10 cellular contexts compared by ENCODE assay signal in the genomic region with DNA sequence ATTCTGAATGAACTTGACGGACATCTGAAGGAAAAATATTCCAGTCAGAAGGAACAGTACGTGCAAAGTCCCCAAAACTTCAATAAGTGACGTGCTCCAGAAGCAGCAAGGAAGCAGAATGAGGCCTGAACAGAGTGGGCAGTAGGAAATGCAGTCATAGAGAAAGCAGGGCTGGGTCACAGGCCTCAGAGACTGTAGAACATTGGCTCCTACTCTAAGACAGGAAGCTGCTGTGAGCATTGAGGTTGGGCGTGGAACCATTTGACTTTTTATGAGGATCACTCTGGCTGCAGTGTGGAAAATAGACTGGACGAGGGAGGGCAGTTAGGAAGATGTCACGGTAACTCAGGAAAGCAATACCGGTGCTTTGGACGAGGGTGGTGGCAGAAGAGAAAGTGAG.
DNase-seq lines count a peak whose midpoint lies in the region; ATAC-seq, FAIRE-seq and TF ChIP-seq lines count a peak whose summit lies in the region.
"Had no signal": no experiment of that assay in that cellular context is flagged by ENCODE, and none has a peak within 500 bp of the region (broad histone marks: within the 10 kb centered on the region; RNA-seq: fewer than 3 reads in every experiment).

No MANE protein-coding gene starts in this region.

- DNase-seq in GM12892 (ENCODE audit: insufficient read length) (no peak), SHP77 treated with DMSO at 0.1 percent for 48 hours (lab: John Stamatoyannopoulos, UW) (no peak), glutamatergic neuron (no peak), NCI-H187 (lab: John Stamatoyannopoulos, UW) (no peak), dorsolateral prefrontal cortex (no peak)
- DNase-seq in activated T-cell treated with anti-CD3 and anti-CD28 coated beads, Interleukin-2, amount 50 U/mL, for 72 hours: peak; percentile 56 to 67
- DNase-seq: DMS153, erythroblast had no signal

- no peak overlapping the region for H3K4me3 Mint-ChIP-seq in activated T-cell treated with anti-CD3 and anti-CD28 coated beads, Interleukin-2, amount 50 U/mL, for 72 hours
- no peak overlapping the region for H3K4me3 Mint-ChIP-seq in glutamatergic neuron (ENCODE audit: unreplicated experiment)

- no peaks in the 10 kb centered on the region for H3K4me1 Mint-ChIP-seq in activated T-cell treated with anti-CD3 and anti-CD28 coated beads, Interleukin-2, amount 50 U/mL, for 72 hours (ENCODE audit: low read depth)
- no peaks in the 10 kb centered on the region for H3K4me1 Mint-ChIP-seq in glutamatergic neuron (ENCODE audit: low read depth, unreplicated experiment)

- no peak overlapping the region for H3K4me3 ChIP-seq in skin epidermis
- H3K4me3 ChIP-seq in dorsolateral prefrontal cortex: no peak overlapping the region

- H3K27me3 Mint-ChIP-seq in activated T-cell treated with anti-CD3 and anti-CD28 coated beads, Interleukin-2, amount 50 U/mL, for 72 hours (ENCODE audit: low read depth): no peaks in the 10 kb centered on the region
- H3K27me3 Mint-ChIP-seq in glutamatergic neuron (ENCODE audit: unreplicated experiment): no peaks in the 10 kb centered on the region

- peak; percentile 60 for FAIRE-seq in GM12892 (lab: Jason Lieb, UNC)

- no peaks in the 10 kb centered on the region for H3K9me3 Mint-ChIP-seq in activated T-cell treated with anti-CD3 and anti-CD28 coated beads, Interleukin-2, amount 50 U/mL, for 72 hours
- no peaks in the 10 kb centered on the region for H3K9me3 Mint-ChIP-seq in glutamatergic neuron (ENCODE audit: unreplicated experiment)

- peaks cover 0 to 2% (median 0%) of the 10 kb centered on the region in 45 donors for H3K27me3 ChIP-seq in dorsolateral prefrontal cortex

- H3K27ac Mint-ChIP-seq in activated T-cell treated with anti-CD3 and anti-CD28 coated beads, Interleukin-2, amount 50 U/mL, for 72 hours: no peak overlapping the region
- H3K27ac Mint-ChIP-seq in glutamatergic neuron (ENCODE audit: unreplicated experiment): no peak overlapping the region

- ATAC-seq in HG03159 (IDR thresholded peaks at IDR 0.05; ENCODE audit: unreplicated experiment): peak; percentile 46
- peak; percentile 83 to 86 for ATAC-seq in activated T-cell treated with anti-CD3 and anti-CD28 coated beads, Interleukin-2, amount 50 U/mL, for 72 hours (replicated peaks in 1 of 2)

- intact Hi-C loops in dorsolateral prefrontal cortex (cut with DNase I): no loop called here

- peaks cover 15 to 22% of the 10 kb centered on the region in 2 donors for H3K36me3 Mint-ChIP-seq in activated T-cell treated with anti-CD3 and anti-CD28 coated beads, Interleukin-2, amount 50 U/mL, for 72 hours (ENCODE audit: insufficient read depth in 2 of 2)
- H3K36me3 Mint-ChIP-seq in glutamatergic neuron (ENCODE audit: unreplicated experiment): no peaks in the 10 kb centered on the region

- H3K27ac ChIP-seq in skin epidermis (peak overlapping the region in 12 of 21 experiments; percentile 9 to 71 (median 47)), dorsolateral prefrontal cortex (no peak overlapping the region)

- TF ChIP-seq CTCF in glutamatergic neuron (IDR thresholded peaks at IDR 0.05; ENCODE audit: partially characterized antibody, unreplicated experiment) (no peak), dorsolateral prefrontal cortex (IDR thresholded peaks at IDR 0.05 in 54 of 56, conservative IDR thresholded peaks at IDR 0.05 in 2 of 56; ENCODE audit: low read depth in 1 of 56, partially characterized antibody in 56 of 56) (no peak)

- TF ChIP-seq POLR2A in GM12892 (IDR thresholded peaks at IDR 0.05; ENCODE audit: low read depth, low read length): 0 out of 2 replicates have a peak, but pooled peaks have one; percentile 20

Comparison
In these comparisons a context has a peak if more than half of its experiments do, and no peak if none do; other contexts are left out.
1. DNase-seq: peak in activated T-cell treated with anti-CD3 and anti-CD28 coated beads, Interleukin-2, amount 50 U/mL, for 72 hours (2 of 2); none in GM12892 (single experiment), SHP77 treated with DMSO at 0.1 percent for 48 hours (single experiment), glutamatergic neuron (single experiment), NCI-H187 (0 of 2) and dorsolateral prefrontal cortex (0 of 10).
2. H3K27ac ChIP-seq: peak in skin epidermis (12 of 21); none in dorsolateral prefrontal cortex (0 of 59).